ENCODE assay signal across 8 cellular contexts in genomic region chr11:18395735-18396504, GRCh38. TPM values are rescaled to one million over a fixed set of nuclear protein-coding genes. Genes with fewer than 3 reads are reported as not detected.
A peak's percentile ranks its signal among the peaks of the same experiment; 100 is the strongest.
DNase-seq lines count a peak whose midpoint lies in the region; ATAC-seq and TF ChIP-seq lines count a peak whose summit lies in the region.

No MANE protein-coding gene starts in this region.

- H3F3A ChIP-seq in GM23248 (ENCODE audit: insufficient read depth) = peaks cover 84% of the 10 kb centered on the region

- H4K20me1 ChIP-seq in DND-41 (ENCODE audit: insufficient read depth, low read length) = peaks cover 62% of the 10 kb centered on the region
- peaks cover 37% of the 10 kb centered on the region for H4K20me1 ChIP-seq in GM23248 (ENCODE audit: insufficient read depth)

- ATAC-seq in DND-41 (ENCODE audit: insufficient read depth, low read depth) (peak; percentile 76), naive B cell (ENCODE audit: low read depth in 2 of 2) (peak; percentile 59 to 67)
- peak; percentile 71 for ATAC-seq in stimulated activated effector memory CD8-positive, alpha-beta T cell treated with anti-CD3 and anti-CD28 coated beads, Interleukin-12 subunit alpha, Interleukin-12 subunit beta, amount 100 ng/mL, for 72 hours

- H3K27me3 ChIP-seq in DND-41 (ENCODE audit: insufficient read depth, low read length, poor library complexity) = no peaks in the 10 kb centered on the region
- H3K27me3 ChIP-seq in GM23248 (replicated peaks; ENCODE audit: insufficient read depth) = no peaks in the 10 kb centered on the region

- H3K4me3 Mint-ChIP-seq in naive B cell = peak overlapping the region; percentile 96 to 100 (median 98)
- H3K4me3 Mint-ChIP-seq in stimulated activated effector memory CD8-positive, alpha-beta T cell treated with anti-CD3 and anti-CD28 coated beads, Interleukin-12 subunit alpha, Interleukin-12 subunit beta, amount 100 ng/mL, for 72 hours = peak overlapping the region; percentile 97

- peaks cover 15 to 30% (median 22%) of the 10 kb centered on the region in 3 donors for H3K4me1 Mint-ChIP-seq in naive B cell
- peaks cover 54% of the 10 kb centered on the region for H3K4me1 Mint-ChIP-seq in stimulated activated effector memory CD8-positive, alpha-beta T cell treated with anti-CD3 and anti-CD28 coated beads, Interleukin-12 subunit alpha, Interleukin-12 subunit beta, amount 100 ng/mL, for 72 hours

- DNase-seq in DND-41 (peak; percentile 98), GM23248 (peak; percentile 99), Kasumi-1 (lab: John Stamatoyannopoulos, UW) (peak; percentile 96 to 97), RKO (ENCODE audit: low spot score) (peak; percentile 99), fibroblast of gingiva (ENCODE audit: low read depth) (peak; percentile 100), naive B cell (peak; percentile 96)
- peak; percentile 85 to 92 for DNase-seq in activated T-helper 1 cell treated with anti-CD3 and anti-CD28 coated beads, Interleukin-2, amount 50 U/mL, for 16 hours (ENCODE audit: low read depth in 1 of 2, low spot score in 1 of 2)
- DNase-seq in stimulated activated effector memory CD8-positive, alpha-beta T cell treated with anti-CD3 and anti-CD28 coated beads, Interleukin-12 subunit alpha, Interleukin-12 subunit beta, amount 100 ng/mL, for 72 hours (ENCODE audit: low spot score in 2 of 2) = peak; percentile 91 to 99

- H3K9me3 Mint-ChIP-seq in naive B cell = no peaks in the 10 kb centered on the region
- H3K9me3 Mint-ChIP-seq in stimulated activated effector memory CD8-positive, alpha-beta T cell treated with anti-CD3 and anti-CD28 coated beads, Interleukin-12 subunit alpha, Interleukin-12 subunit beta, amount 100 ng/mL, for 72 hours = no peaks in the 10 kb centered on the region

- H2AFZ ChIP-seq in DND-41 (ENCODE audit: low read depth, low read length) (no peak overlapping the region; the same call in 1 of the 2 replicates), GM23248 (no peak overlapping the region)

- H3K9me3 ChIP-seq in DND-41 (ENCODE audit: insufficient read depth, low read length, severe bottlenecking) (no peaks in the 10 kb centered on the region), GM23248 (ENCODE audit: low read depth) (no peaks in the 10 kb centered on the region)

- H3K27ac ChIP-seq in DND-41 (ENCODE audit: low read length) = peak overlapping the region; percentile 94
- peak overlapping the region; percentile 97 for H3K27ac ChIP-seq in GM23248

- 0 to 2% methylated on average over 40 to 46 of the region's 46 CpGs for WGBS in GM23248 (ENCODE audit: low coverage in 1 of 2, low lambda C conversion rate in 2 of 2, missing lambda C conversion rate in 2 of 2), 2 experiments

- in situ Hi-C loops in GM23248 (cut with MboI) = no loop called here

- H3K36me3 ChIP-seq in DND-41 (ENCODE audit: insufficient read depth, low read length) (peaks cover 64% of the 10 kb centered on the region), GM23248 (ENCODE audit: low read depth) (peaks cover 52% of the 10 kb centered on the region)

- peak overlapping the region; percentile 94 to 98 (median 97) for H3K27ac Mint-ChIP-seq in naive B cell
- peak overlapping the region; percentile 99 for H3K27ac Mint-ChIP-seq in stimulated activated effector memory CD8-positive, alpha-beta T cell treated with anti-CD3 and anti-CD28 coated beads, Interleukin-12 subunit alpha, Interleukin-12 subunit beta, amount 100 ng/mL, for 72 hours

- H3K4me3 ChIP-seq in DND-41 (ENCODE audit: low read depth in 1 of 2, low read length in 2 of 2) (peak overlapping the region; percentile 72 to 94), GM23248 (peak overlapping the region; percentile 100)

- H3K9ac ChIP-seq in DND-41 (ENCODE audit: low read depth, low read length) = peak overlapping the region; percentile 96
- H3K9ac ChIP-seq in GM23248 = peak overlapping the region; percentile 100

- peaks cover 0 to 13% of the 10 kb centered on the region in 2 donors for H3K36me3 Mint-ChIP-seq in naive B cell
- peaks cover 81% of the 10 kb centered on the region for H3K36me3 Mint-ChIP-seq in stimulated activated effector memory CD8-positive, alpha-beta T cell treated with anti-CD3 and anti-CD28 coated beads, Interleukin-12 subunit alpha, Interleukin-12 subunit beta, amount 100 ng/mL, for 72 hours

- H3K79me2 ChIP-seq in DND-41 (ENCODE audit: insufficient read depth, low read length) (peaks cover 71% of the 10 kb centered on the region), GM23248 (ENCODE audit: insufficient read depth) (peaks cover 69% of the 10 kb centered on the region)

- H3K4me1 ChIP-seq in DND-41 (ENCODE audit: insufficient read depth, low read length) = peaks cover 58% of the 10 kb centered on the region
- peaks cover 53% of the 10 kb centered on the region for H3K4me1 ChIP-seq in GM23248 (ENCODE audit: insufficient read depth)

- TF ChIP-seq CTCF in DND-41 (IDR thresholded peaks at IDR 0.05; ENCODE audit: borderline replicate concordance, extremely low read depth, low read length, poor library complexity, severe bottlenecking) = no peak

- no peaks in the 10 kb centered on the region for H3K27me3 Mint-ChIP-seq in naive B cell

- H3K4me2 ChIP-seq in DND-41 (ENCODE audit: insufficient read depth, low read length) = peak overlapping the region; percentile 79
- peak overlapping the region; percentile 96 for H3K4me2 ChIP-seq in GM23248 (ENCODE audit: unreplicated experiment)

- H3K9me2 ChIP-seq in GM23248 (ENCODE audit: insufficient read depth) = no peaks in the 10 kb centered on the region

RNA-seq across cellular contexts. Expression of gene LDHA, which starts 1.6 kb away (rescaled TPM):
- total RNA-seq in GM23248 (2014; rRNA removed; shearing (Covaris generic)) = 2,432 and 2,912 TPM in 2 replicates
- polyA plus RNA-seq in GM23248 (2016; fragmentation: Nextera tagmentation; extraction: Ambion mirVana) = 5,221 and 5,406 TPM in 2 replicates
- polyA plus RNA-seq in naive B cell (ENCODE audit: low read depth in 6 of 6) = 100 to 1,000 TPM; 224 to 298 (median 251) TPM

RNA-seq across cellular contexts. Expression of gene LDHC, which starts 16.2 kb away (rescaled TPM):
- total RNA-seq in GM23248 (2014; rRNA removed; shearing (Covaris generic)) = not detected in 2 replicates
- polyA plus RNA-seq in GM23248 (2016; fragmentation: Nextera tagmentation; extraction: Ambion mirVana) (0.23 TPM in 1 of 2 replicates, not detected in the other), naive B cell (ENCODE audit: low read depth in 6 of 6) (1 to 10 TPM in 1 of 6 donors, not detected in 5; 4.2 TPM)

RNA-seq across cellular contexts. Expression of gene LDHAL6A, which starts 59.7 kb away (rescaled TPM):
- total RNA-seq in GM23248 (2014; rRNA removed; shearing (Covaris generic)) = not detected in 2 replicates
- 0.09 TPM in 1 of 2 replicates, not detected in the other for polyA plus RNA-seq in GM23248 (2016; fragmentation: Nextera tagmentation; extraction: Ambion mirVana)
- under 1 TPM in 1 of 6 donors, not detected in 5; 0.50 TPM for polyA plus RNA-seq in naive B cell (ENCODE audit: low read depth in 6 of 6)

Comparison
In these comparisons a context has a peak if more than half of its experiments do, and no peak if none do; other contexts are left out.
1. Peak in every context shown above with its lines: DNase-seq, ATAC-seq, H3K4me3 ChIP-seq and H3K27ac ChIP-seq.
2. RNA of gene LDHA, which starts 1.6 kb away (polyA plus RNA-seq): 5,221 to 5,406 TPM in GM23248; 224 to 298 TPM in naive B cell; every median in the first group is over 10 times any median in the second.